8 cellular contexts compared by ENCODE assay signal in the genomic region with DNA sequence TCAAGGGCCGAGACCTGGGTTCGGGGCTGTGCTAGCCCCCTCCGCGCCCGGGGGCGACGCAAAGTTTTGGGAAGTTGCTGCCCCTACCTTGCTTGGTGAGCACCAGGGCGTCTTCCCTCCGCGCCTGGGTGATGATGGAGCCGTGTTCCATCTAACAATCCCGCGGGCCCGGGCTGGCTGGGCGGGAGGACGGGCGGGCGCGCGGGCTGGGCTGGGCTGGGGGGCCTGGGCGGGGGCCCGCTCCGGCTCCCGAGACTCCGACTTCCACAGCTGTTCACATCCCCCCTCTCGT.
DNase-seq lines count a peak whose midpoint lies in the region; ATAC-seq and TF ChIP-seq lines count a peak whose summit lies in the region.

No MANE protein-coding gene starts in this region.

- POLR2A ChIA-PET in HEK293T (lab: Yijun Ruan, JAX): interaction anchor here (1.0 to 4.0 kb wide), 10 partner anchors 8 to 74 kb away, joined by 3 to 55 read pairs (median 4); a partner anchor contains a TSS

- CTCF ChIA-PET in HEK293T (lab: Yijun Ruan, JAX): no interaction called here

- TF ChIP-seq CTCF in WI38 (IDR thresholded peaks at IDR 0.05; ENCODE audit: low read depth, low read length) (no peak), foreskin fibroblast (IDR thresholded peaks at IDR 0.05; ENCODE audit: low read depth, low read length) (no peak), retinal pigment epithelial cell (conservative IDR thresholded peaks at IDR 0.05; ENCODE audit: low read depth, low read length) (no peak)

- ATAC-seq in GM18868 (IDR thresholded peaks at IDR 0.05; ENCODE audit: unreplicated experiment) (peak; percentile 9), HG02884 (IDR thresholded peaks at IDR 0.05; ENCODE audit: unreplicated experiment) (peak; percentile 2), HG03025 (IDR thresholded peaks at IDR 0.05; ENCODE audit: low FRiP score, unreplicated experiment) (no peak)

- DNase-seq in foreskin fibroblast (no peak), retinal pigment epithelial cell (ENCODE audit: low read depth) (no peak), HEK293T (ENCODE audit: extremely low spot score) (no peak), D341Med (ENCODE audit: low spot score) (no peak)

- H3K4me3 ChIP-seq in WI38 (ENCODE audit: low read depth, low read length): peak overlapping the region; percentile 99
- peak overlapping the region; percentile 97 to 99 for H3K4me3 ChIP-seq in foreskin fibroblast (ENCODE audit: low read depth in 1 of 2, low read length in 2 of 2)
- peak overlapping the region; percentile 78 for H3K4me3 ChIP-seq in retinal pigment epithelial cell (ENCODE audit: low read length)

TF ChIP-seq in HEK293T, 16 proteins besides CTCF, POLR2A, EP300 and RAD21:
- TF ChIP-seq TARDBP (IDR thresholded peaks at IDR 0.05) (no peak), FOXK2 (IDR thresholded peaks at IDR 0.05) (no peak), ARNT (IDR thresholded peaks at IDR 0.05) (no peak), SUZ12 (IDR thresholded peaks at IDR 0.05) (no peak), BHLHE40 (IDR thresholded peaks at IDR 0.05; ENCODE audit: borderline replicate concordance) (no peak), NFRKB (IDR thresholded peaks at IDR 0.05) (no peak), L3MBTL2 (conservative IDR thresholded peaks at IDR 0.05) (no peak), ZNF384 (IDR thresholded peaks at IDR 0.05) (no peak), HDGF (IDR thresholded peaks at IDR 0.05; ENCODE audit: borderline replicate concordance) (no peak), SP1 (IDR thresholded peaks at IDR 0.05) (no peak), CTBP1 (IDR thresholded peaks at IDR 0.05; ENCODE audit: borderline replicate concordance) (no peak), LEF1 (IDR thresholded peaks at IDR 0.05; ENCODE audit: borderline replicate concordance) (no peak), FOXM1 (IDR thresholded peaks at IDR 0.05; ENCODE audit: borderline replicate concordance) (no peak), ELF4 (IDR thresholded peaks at IDR 0.05) (no peak), FOXA1 (IDR thresholded peaks at IDR 0.05) (no peak)
- TF ChIP-seq, protein P1, sequence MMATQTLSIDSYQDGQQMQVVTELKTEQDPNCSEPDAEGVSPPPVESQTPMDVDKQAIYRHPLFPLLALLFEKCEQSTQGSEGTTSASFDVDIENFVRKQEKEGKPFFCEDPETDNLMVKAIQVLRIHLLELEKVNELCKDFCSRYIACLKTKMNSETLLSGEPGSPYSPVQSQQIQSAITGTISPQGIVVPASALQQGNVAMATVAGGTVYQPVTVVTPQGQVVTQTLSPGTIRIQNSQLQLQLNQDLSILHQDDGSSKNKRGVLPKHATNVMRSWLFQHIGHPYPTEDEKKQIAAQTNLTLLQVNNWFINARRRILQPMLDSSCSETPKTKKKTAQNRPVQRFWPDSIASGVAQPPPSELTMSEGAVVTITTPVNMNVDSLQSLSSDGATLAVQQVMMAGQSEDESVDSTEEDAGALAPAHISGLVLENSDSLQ (IDR thresholded peaks at IDR 0.05): no peak
